Comparison of ENCODE assay signal across 8 cellular contexts in the genomic region with DNA sequence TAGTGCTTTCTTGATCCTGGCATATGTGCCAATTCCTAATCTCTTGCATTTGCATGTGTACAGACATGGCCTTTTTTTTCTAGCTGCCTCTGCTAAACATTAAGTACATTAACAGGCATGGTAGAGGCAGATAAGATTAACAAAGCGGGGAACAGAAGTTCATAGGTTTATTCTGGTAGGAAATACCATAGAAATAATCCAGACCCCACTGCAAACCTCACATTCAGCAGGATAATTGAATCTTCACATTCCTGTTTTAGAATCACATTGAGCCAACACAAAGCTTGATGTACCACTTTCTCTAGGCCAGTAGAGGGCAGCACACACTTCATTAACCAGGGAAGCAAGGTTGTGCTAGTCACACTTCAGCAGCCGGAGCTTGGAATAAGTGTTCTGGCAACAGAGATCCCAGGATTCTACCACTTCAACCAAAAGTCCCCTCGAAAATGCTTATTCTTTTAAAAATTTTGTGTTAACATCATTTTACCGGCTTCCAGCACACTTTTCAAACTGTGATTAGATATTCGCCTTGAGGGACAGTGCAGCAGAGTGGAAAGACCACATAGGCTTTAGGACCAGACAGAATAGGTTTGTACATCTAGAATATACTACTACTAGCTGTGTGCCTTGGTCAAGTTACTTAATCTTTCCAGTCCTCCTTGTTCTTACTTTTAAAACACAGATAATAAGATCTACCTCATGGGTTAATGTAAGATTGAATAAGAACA.
DNase-seq lines count a peak whose midpoint lies in the region; ATAC-seq and TF ChIP-seq lines count a peak whose summit lies in the region.

No MANE protein-coding gene starts in this region.

- ATAC-seq in GM21360 (IDR thresholded peaks at IDR 0.05; ENCODE audit: unreplicated experiment) (peak; percentile 75), gastrocnemius medialis (peak; percentile 75)

- no peaks in the 10 kb centered on the region for H3K9me3 ChIP-seq in gastrocnemius medialis

- TF ChIP-seq POLR2A in gastrocnemius medialis (IDR thresholded peaks at IDR 0.05) = no peak

- no peak overlapping the region for H3K27ac ChIP-seq in gastrocnemius medialis

- intact Hi-C loops in gastrocnemius medialis (cut with DNase I; ENCODE audit: low total_unique reads) = no loop called here

- peak; percentile 41 to 72 (median 56) for TF ChIP-seq CTCF in gastrocnemius medialis (IDR thresholded peaks at IDR 0.05 in 4 of 5, conservative IDR thresholded peaks at IDR 0.05 in 1 of 5)

- H3K27me3 ChIP-seq in gastrocnemius medialis = no peaks in the 10 kb centered on the region

- DNase-seq in Daoy (ENCODE audit: low read depth) = peak; percentile 71
- DNase-seq in HK-2 (ENCODE audit: unreplicated experiment) = peak; percentile 44
- peak; percentile 32 for DNase-seq in NCI-H524 treated with DMSO at 0.1 percent for 48 hours (lab: John Stamatoyannopoulos, UW)
- peak; percentile 92 for DNase-seq in astrocyte of the hippocampus (ENCODE audit: low read depth, low spot score)
- peak in 38 of 51 donors; percentile 0 to 78 (median 30) for DNase-seq in hypothalamus (lab: John Stamatoyannopoulos, UW)
- peak in 1 of 2 donors; percentile 27 for DNase-seq in gastrocnemius medialis
- DNase-seq in activated naive CD4-positive, alpha-beta T cell (lab: John Stamatoyannopoulos, UW) = no peak

- H3K4me3 ChIP-seq in gastrocnemius medialis = no peak overlapping the region

- H3K36me3 ChIP-seq in gastrocnemius medialis = no peaks in the 10 kb centered on the region

- H3K4me1 ChIP-seq in gastrocnemius medialis = no peaks in the 10 kb centered on the region

- in situ Hi-C loops in gastrocnemius medialis (cut with MboI; ENCODE audit: low sequenced_read_pairs in 4 of 4) = loop anchor here in 2 of 4 donors (5.0 to 10.0 kb wide), 2 partner anchors 142 to 240 kb away; no protein-coding TSS in a partner anchor

Comparison
In these comparisons a context has a peak if more than half of its experiments do, and no peak if none do; other contexts are left out.
1. DNase-seq: peak in Daoy (single experiment), HK-2 (single experiment), NCI-H524 treated with DMSO at 0.1 percent for 48 hours (single experiment), astrocyte of the hippocampus (single experiment) and hypothalamus (38 of 51); none in activated naive CD4-positive, alpha-beta T cell (0 of 4).